Comparison of ENCODE assay signal across 7 cellular contexts in the genomic region with DNA sequence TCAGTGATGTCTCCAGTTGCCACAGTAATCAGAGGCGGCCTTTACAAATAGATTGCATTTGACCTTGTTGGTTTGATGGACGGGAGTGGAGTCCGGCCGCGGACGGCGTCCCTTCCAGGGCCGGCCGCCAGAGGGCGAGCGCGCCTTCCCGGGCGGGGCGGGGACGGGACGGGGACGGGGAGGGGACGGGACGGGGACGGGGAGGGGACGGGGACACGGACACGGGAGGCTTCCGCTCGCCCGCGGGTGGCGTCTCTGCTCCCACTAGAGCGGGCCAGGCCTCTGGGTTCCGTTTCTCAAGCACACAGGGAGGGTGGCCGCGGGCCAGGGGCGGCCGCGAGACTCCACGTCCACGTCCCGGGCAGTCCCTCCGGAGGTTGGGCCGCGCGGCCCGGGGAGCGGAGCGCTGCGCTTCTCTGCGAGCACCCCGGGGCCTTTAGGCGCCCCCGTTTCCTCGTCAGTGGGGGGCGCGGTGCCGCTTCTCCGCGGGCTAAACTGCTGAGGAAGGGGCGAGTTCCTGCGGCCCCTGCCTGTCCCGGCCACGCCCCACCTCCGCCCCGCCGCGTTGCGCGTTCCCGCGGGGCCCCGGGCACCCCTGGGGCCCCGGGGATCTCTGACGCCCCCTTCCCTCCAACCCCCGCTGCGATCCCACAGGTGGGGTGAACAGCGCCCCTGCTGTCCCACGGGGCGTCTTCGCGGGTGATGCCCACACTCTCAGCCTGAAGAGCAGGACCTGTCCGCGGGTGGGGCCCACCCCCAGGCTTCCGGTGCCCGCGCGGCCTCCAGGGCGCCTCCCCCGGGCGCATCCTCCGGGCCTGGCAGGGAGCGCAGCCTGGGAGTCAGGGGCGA.
A peak's percentile ranks its signal among the peaks of the same experiment; 100 is the strongest.
DNase-seq lines count a peak whose midpoint lies in the region; ATAC-seq lines count a peak whose summit lies in the region.

No MANE protein-coding gene starts in this region.

- ATAC-seq in GM18867 (IDR thresholded peaks at IDR 0.05; ENCODE audit: unreplicated experiment) = peak; percentile 39
- peak; percentile 45 for ATAC-seq in HG03280 (IDR thresholded peaks at IDR 0.05; ENCODE audit: unreplicated experiment)

- peak; percentile 47 to 63 (median 55) for DNase-seq in activated CD4-positive, CD25-positive, alpha-beta regulatory T cell (lab: John Stamatoyannopoulos, UW)
- peak; percentile 63 for DNase-seq in central memory CD4-positive, alpha-beta T cell
- DNase-seq in kidney tubule cell (ENCODE audit: low spot score) (peak; percentile 61), cortex of kidney (lab: John Stamatoyannopoulos, UW) (no peak)
- DNase-seq in stimulated activated CD4-positive, alpha-beta T cell treated with anti-CD3 and anti-CD28 coated beads, Interleukin-2, amount 100 ng/mL, for 24 hours = peak; percentile 80 to 81
